ENCODE assay signal across 8 cellular contexts in genomic region chr9:131608469-131609115, GRCh38.
DNase-seq lines count a peak whose midpoint lies in the region; ATAC-seq and TF ChIP-seq lines count a peak whose summit lies in the region.

No MANE protein-coding gene starts in this region.

- peaks cover 12% of the 10 kb centered on the region for H3K36me3 ChIP-seq in HUES64 (ENCODE audit: insufficient read depth, low read length)

- CTCF ChIA-PET in HEK293T (lab: Yijun Ruan, JAX), result interaction anchor here (0.6 kb wide), 1 partner anchor 1452 kb away, joined by 4 read pairs; no protein-coding TSS in a partner anchor

- POLR2A ChIA-PET in HEK293T (lab: Yijun Ruan, JAX), result interaction anchor here (0.9 kb wide), 1 partner anchor 130 kb away, joined by 3 read pairs; no protein-coding TSS in a partner anchor

- H3K4me3 ChIP-seq in HUES64 (ENCODE audit: low read length), result peak overlapping the region; percentile 16; the same call in 1 of the 2 replicates

- no peak for ATAC-seq in GM18861 (IDR thresholded peaks at IDR 0.05; ENCODE audit: unreplicated experiment)

- no peaks in the 10 kb centered on the region for H3K9me3 ChIP-seq in HUES64 (ENCODE audit: insufficient read depth, low read depth, low read length)

- DNase-seq in caudate nucleus (lab: John Stamatoyannopoulos, UW), result peak in 27 of 61 donors; percentile 21 to 82 (median 39)
- peak; percentile 89 for DNase-seq in iris pigment epithelial cell (ENCODE audit: low read depth)
- DNase-seq in stromal cell of bone marrow (ENCODE audit: low read depth), result peak; percentile 57
- DNase-seq in UCSD-AML1 (lab: John Stamatoyannopoulos, UW; ENCODE audit: unreplicated experiment), result no peak
- DNase-seq in HEK293T (ENCODE audit: extremely low spot score), result no peak
- DNase-seq in stimulated activated naive CD4-positive, alpha-beta T cell treated with Interleukin-2 at 50 U/mL for 16 hours (lab: John Stamatoyannopoulos, UW), result no peak

- WGBS in HUES64, result 53% methylated on average over 13 of the region's 13 CpGs

- H3K27ac ChIP-seq in HUES64 (ENCODE audit: low read depth, low read length), result peak overlapping the region; percentile 88
- H3K27ac ChIP-seq in caudate nucleus (ENCODE audit: low read depth, low read length), result peak overlapping the region; percentile 87

- peak overlapping the region; percentile 72 for H3K9ac ChIP-seq in HUES64 (ENCODE audit: low read depth, low read length)

- H3K4me1 ChIP-seq in HUES64 (ENCODE audit: insufficient read depth, low read length), result peaks cover 27% of the 10 kb centered on the region

- H3K27me3 ChIP-seq in HUES64 (ENCODE audit: insufficient read depth, low read length), result no peaks in the 10 kb centered on the region

TF ChIP-seq in HEK293T, 16 proteins besides CTCF, POLR2A, EP300 and RAD21:
- TF ChIP-seq PKNOX1 (IDR thresholded peaks at IDR 0.05), result no peak
- no peak for TF ChIP-seq BHLHE40 (IDR thresholded peaks at IDR 0.05; ENCODE audit: borderline replicate concordance)
- TF ChIP-seq FOXK2 (IDR thresholded peaks at IDR 0.05), result no peak
- TF ChIP-seq FOXA1 (IDR thresholded peaks at IDR 0.05), result no peak
- TF ChIP-seq ELF4 (IDR thresholded peaks at IDR 0.05), result no peak
- TF ChIP-seq HDGF (IDR thresholded peaks at IDR 0.05; ENCODE audit: borderline replicate concordance), result no peak
- no peak for TF ChIP-seq NFRKB (IDR thresholded peaks at IDR 0.05)
- no peak for TF ChIP-seq ARNT (IDR thresholded peaks at IDR 0.05)
- no peak for TF ChIP-seq SP1 (IDR thresholded peaks at IDR 0.05)
- TF ChIP-seq SUZ12 (IDR thresholded peaks at IDR 0.05), result no peak
- no peak for TF ChIP-seq LEF1 (IDR thresholded peaks at IDR 0.05; ENCODE audit: borderline replicate concordance)

Comparison
In these comparisons a context has a peak if more than half of its experiments do, and no peak if none do; other contexts are left out.
1. DNase-seq: peak in iris pigment epithelial cell (single experiment) and stromal cell of bone marrow (single experiment); none in UCSD-AML1 (single experiment), HEK293T (single experiment) and stimulated activated naive CD4-positive, alpha-beta T cell treated with Interleukin-2 at 50 U/mL for 16 hours (single experiment).